In the genomic region with DNA sequence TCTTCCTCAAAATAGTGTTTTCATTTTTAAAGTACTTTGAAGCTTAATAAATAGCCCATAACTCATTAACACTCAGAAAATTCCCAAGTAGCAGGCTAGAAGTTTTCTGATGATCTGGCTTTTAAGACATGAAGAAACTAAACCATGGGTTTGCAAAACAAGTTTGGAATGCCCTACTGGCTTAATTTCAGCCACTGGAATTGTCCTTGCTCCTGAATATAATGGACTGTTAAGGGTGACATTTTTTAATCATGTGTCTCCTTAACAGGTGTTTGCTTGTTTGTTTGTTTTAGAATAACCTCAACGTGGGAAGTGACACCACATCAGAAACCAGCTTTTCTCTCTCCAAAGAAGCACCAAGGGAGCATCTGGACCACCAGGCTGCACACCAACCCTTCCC, we compare ENCODE assay signal across 34 cellular contexts. TPM values are rescaled to one million over a fixed set of nuclear protein-coding genes. Genes with fewer than 3 reads are reported as not detected.
"Had no signal": no experiment of that assay in that cellular context is flagged by ENCODE, and none has a peak within 500 bp of the region (broad histone marks: within the 10 kb centered on the region; RNA-seq: fewer than 3 reads in every experiment).

No MANE protein-coding gene starts in this region.

- FAIRE-seq: colon had no signal

- H3K27me3 ChIP-seq: body of pancreas, esophagus squamous epithelium, gastroesophageal sphincter had no signal

- H3K27ac Mint-ChIP-seq: activated B cell treated with CpG ODN at 0.5 μM for 24 hours; activated CD8-positive, alpha-beta T cell treated with anti-CD3 and anti-CD28 coated beads for 36 hours; activated naive CD8-positive, alpha-beta T cell; activated T-helper 17 cell treated with anti-CD3 and anti-CD28 coated beads, Interleukin-2, amount 50 U/mL, for 72 hours; effector memory CD8-positive, alpha-beta T cell; T-helper 17 cell; T-helper 2 cell treated with Interferon-gamma antibody and Interleukin-4, amounts not matched to agents 5 μg/mL and 100 μg/mL, for 36 hours had no signal

- H3K36me3 ChIP-seq: esophagus squamous epithelium, gastroesophageal sphincter, WERI-Rb-1 had no signal

- DNase-seq: activated B cell treated with CpG ODN at 0.5 μM for 24 hours; activated CD4-positive, alpha-beta T cell treated with anti-CD3 and anti-CD28 coated beads for 48 hours; activated CD4-positive, alpha-beta T cell treated with anti-CD3 and anti-CD28 coated beads, Interleukin-2, amount 50 U/mL, for 1 hour; activated CD4-positive, alpha-beta T cell treated with anti-CD3 and anti-CD28 coated beads, Interleukin-2, amount 50 U/mL, for 48 hours; activated CD8-positive, alpha-beta memory T cell treated with anti-CD3 and anti-CD28 coated beads for 24 hours; activated CD8-positive, alpha-beta T cell treated with anti-CD3 and anti-CD28 coated beads for 36 hours; activated effector memory CD4-positive, alpha-beta T cell treated with Interleukin-2 at 50 U/mL for 16 hours; activated gamma-delta T cell treated with Interleukin-2 at 50 U/mL for 16 hours; activated naive CD4-positive, alpha-beta T cell treated with anti-CD3 and anti-CD28 coated beads, Interleukin-2, amount 50 U/mL, for 16 hours; activated naive CD4-positive, alpha-beta T cell treated with Interleukin-2 at 50 U/mL for 16 hours; activated T-cell treated with anti-CD3 and anti-CD28 coated beads, Interleukin-2, amount 50 U/mL, for 4 hours; amniotic stem cell; aorta; body of pancreas; caudate nucleus; cortex of kidney; dermis blood vessel endothelial cell; effector CD4-positive, alpha-beta T cell; effector memory CD8-positive, alpha-beta T cell; esophagus squamous epithelium; foreskin melanocyte; SW 1271; T-helper 1 cell; T-helper 17 cell; T1000; WERI-Rb-1 had no signal

- H3K4me1 Mint-ChIP-seq: activated B cell treated with CpG ODN at 0.5 μM for 24 hours had no signal

- ATAC-seq: activated CD4-positive, CD25-positive, alpha-beta regulatory T cell treated with anti-CD3 and anti-CD28 coated beads, Interleukin-2, amount 50 U/mL, for 24 hours; activated CD8-positive, alpha-beta T cell treated with anti-CD3 and anti-CD28 coated beads for 36 hours; activated T-cell treated with anti-CD3 and anti-CD28 coated beads, Interleukin-2, amount 50 U/mL, for 4 hours; activated T-helper 17 cell treated with anti-CD3 and anti-CD28 coated beads, Interleukin-2, amount 50 U/mL, for 72 hours; body of pancreas; effector memory CD8-positive, alpha-beta T cell; gastroesophageal sphincter; T-helper 17 cell had no signal

- H3K9me3 Mint-ChIP-seq: activated B cell treated with CpG ODN at 0.5 μM for 24 hours; activated CD8-positive, alpha-beta T cell treated with anti-CD3 and anti-CD28 coated beads for 36 hours; activated T-cell treated with anti-CD3 and anti-CD28 coated beads, Interleukin-2, amount 50 U/mL, for 4 hours; activated T-helper 17 cell treated with anti-CD3 and anti-CD28 coated beads, Interleukin-2, amount 50 U/mL, for 72 hours; effector memory CD8-positive, alpha-beta T cell; T-helper 2 cell treated with Interferon-gamma antibody and Interleukin-4, amounts not matched to agents 5 μg/mL and 100 μg/mL, for 36 hours had no signal

- H3K9me3 ChIP-seq: body of pancreas, esophagus squamous epithelium, gastroesophageal sphincter had no signal

- H3K4me1 ChIP-seq: body of pancreas had no signal

- H3K4me3 Mint-ChIP-seq: activated B cell treated with CpG ODN at 0.5 μM for 24 hours; activated CD8-positive, alpha-beta T cell treated with anti-CD3 and anti-CD28 coated beads for 36 hours; activated naive CD8-positive, alpha-beta T cell; activated T-cell treated with anti-CD3 and anti-CD28 coated beads, Interleukin-2, amount 50 U/mL, for 4 hours; activated T-helper 17 cell treated with anti-CD3 and anti-CD28 coated beads, Interleukin-2, amount 50 U/mL, for 72 hours; effector memory CD8-positive, alpha-beta T cell; T-helper 17 cell; T-helper 2 cell treated with Interferon-gamma antibody and Interleukin-4, amounts not matched to agents 5 μg/mL and 100 μg/mL, for 36 hours had no signal

- H3K27ac ChIP-seq: body of pancreas, epithelial cell of prostate, esophagus squamous epithelium, gastroesophageal sphincter, WERI-Rb-1 had no signal

- H3K4me3 ChIP-seq: body of pancreas, esophagus squamous epithelium, gastroesophageal sphincter had no signal

RNA-seq across cellular contexts. Expression of gene ISM1, which starts 49.1 kb away (rescaled TPM):
- total RNA-seq: activated B cell treated with CpG ODN at 0.5 μM for 24 hours, endothelial cell of umbilical vein had no signal
- polyA plus RNA-seq: endothelial cell of umbilical vein had no signal
